In genomic region chr10:22685926-22686325, GRCh38 we compare ENCODE assay signal across 1 cellular context.
TF ChIP-seq lines count a peak whose summit lies in the region.

No MANE protein-coding gene starts in this region.

TF ChIP-seq in liver, 16 proteins besides CTCF, POLR2A, EP300 and RAD21 (continued from another document):
- TF ChIP-seq RXRA (IDR thresholded peaks at IDR 0.05) (no peak), FOXA2 (IDR thresholded peaks at IDR 0.05) (no peak), YY1 (IDR thresholded peaks at IDR 0.05) (no peak), EGR1 (IDR thresholded peaks at IDR 0.05; ENCODE audit: low read depth in 2 of 2) (no peak)
TF ChIP-seq in liver: peak in this region for 2.
